ENCODE assay signal across 1 cellular context in genomic region chr3:176661432-176661964, GRCh38.
TF ChIP-seq lines count a peak whose summit lies in the region.

No MANE protein-coding gene starts in this region.

TF ChIP-seq in K562, 482 proteins besides CTCF, POLR2A, EP300 and RAD21 (continued from another document):
- TF ChIP-seq, protein P1, sequence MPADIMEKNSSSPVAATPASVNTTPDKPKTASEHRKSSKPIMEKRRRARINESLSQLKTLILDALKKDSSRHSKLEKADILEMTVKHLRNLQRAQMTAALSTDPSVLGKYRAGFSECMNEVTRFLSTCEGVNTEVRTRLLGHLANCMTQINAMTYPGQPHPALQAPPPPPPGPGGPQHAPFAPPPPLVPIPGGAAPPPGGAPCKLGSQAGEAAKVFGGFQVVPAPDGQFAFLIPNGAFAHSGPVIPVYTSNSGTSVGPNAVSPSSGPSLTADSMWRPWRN (IDR thresholded peaks at IDR 0.05; ENCODE audit: low read depth): 0 out of 2 replicates have a peak, but pooled peaks have one; percentile 15
- no peak for TF ChIP-seq OTX1 (CRISPR knock-in tag; IDR thresholded peaks at IDR 0.05)
